Comparison of ENCODE assay signal across 8 cellular contexts in genomic region chr2:231926180-231926741, GRCh38. TPM values are rescaled to one million over a fixed set of nuclear protein-coding genes. Genes with fewer than 3 reads are reported as not detected.
DNase-seq lines count a peak whose midpoint lies in the region; ATAC-seq, FAIRE-seq and TF ChIP-seq lines count a peak whose summit lies in the region.

Gene NPPC, minus strand, starts transcription at chr2:231926396. Its CDS starts 147 bp downstream, at chr2:231926249.

- TF ChIP-seq EP300 in A549 (IDR thresholded peaks at IDR 0.05) = no peak

- peak within 1 kb of the TSS; percentile 78 for H3K4me3 Mint-ChIP-seq in activated naive CD8-positive, alpha-beta T cell

- H3K27me3 ChIP-seq in heart right ventricle (peaks cover 14 to 90% (median 82%) of the 10 kb centered on the region in 7 donors), psoas muscle (ENCODE audit: insufficient read depth in 3 of 3, low read length in 2 of 3) (peaks cover 0 to 78% (median 13%) of the 10 kb centered on the region in 3 donors)

- peak; percentile 87 for TF ChIP-seq POLR2A in A549 (IDR thresholded peaks at IDR 0.05; ENCODE audit: low read length)
- TF ChIP-seq POLR2A in GM18951 (IDR thresholded peaks at IDR 0.05; ENCODE audit: extremely low read depth, insufficient read depth, insufficient read length) = peak; percentile 26

- CTCF ChIA-PET in A549 (lab: Yijun Ruan, JAX) = interaction anchor here (0.8 to 12.7 kb wide), 33 partner anchors 8 to 598 kb away, joined by 3 to 154 read pairs (median 7); no protein-coding TSS in a partner anchor

- no peak for FAIRE-seq in A549 (lab: Jason Lieb, UNC)

- WGBS in A549 (ENCODE audit: missing lambda C conversion rate) = 0% methylated on average over 11 of the region's 54 CpGs
- WGBS in heart right ventricle, 2 donors = 0 to 1% methylated on average over 54 of the region's 54 CpGs
- 0 to 1% (median 1%) methylated on average over 41 to 54 of the region's 54 CpGs for WGBS in psoas muscle, 3 donors

- intact Hi-C loops in heart right ventricle (cut with DNase I) = loop anchor here in 9 of 10 donors (2.0 to 10.0 kb wide), 6 partner anchors 211 to 511 kb away; no protein-coding TSS in a partner anchor
- intact Hi-C loops in psoas muscle (cut with DNase I) = loop anchor here in 1 of 2 donors (2.0 to 10.0 kb wide), 3 partner anchors 216 to 589 kb away; no protein-coding TSS in a partner anchor

- H3K27me3 Mint-ChIP-seq in activated naive CD8-positive, alpha-beta T cell = peaks cover 17% of the 10 kb centered on the region

- H3K9me3 ChIP-seq in A549 (no peaks in the 10 kb centered on the region), heart right ventricle (no peaks in the 10 kb centered on the region), psoas muscle (no peaks in the 10 kb centered on the region)

- peaks cover 13% of the 10 kb centered on the region for H3K4me1 Mint-ChIP-seq in activated naive CD8-positive, alpha-beta T cell (ENCODE audit: low read depth)

- in situ Hi-C loops in GM18951 (cut with MboI; ENCODE audit: low sequenced_read_pairs, unreplicated experiment) = no loop called here
- in situ Hi-C loops in KBM-7 (cut with MboI; ENCODE audit: low pct_unique_long_range_greater_than_20kb, low sequenced_read_pairs) = no loop called here

- peak; percentile 44 to 61; a peak in 4 of 5 replicates for TF ChIP-seq RAD21 in A549 (conservative IDR thresholded peaks at IDR 0.05 in 1 of 2, IDR thresholded peaks at IDR 0.05 in 1 of 2)

- ATAC-seq in A549 (peak; percentile 70 to 85), heart right ventricle (peak; percentile 50 to 78 (median 69)), psoas muscle (peak; percentile 35 to 71 (median 65)), HG03095 (IDR thresholded peaks at IDR 0.05; ENCODE audit: unreplicated experiment) (no peak)

- POLR2A ChIA-PET in A549 (lab: Yijun Ruan, JAX) = interaction anchor here (0.9 kb wide), 1 partner anchor 216 kb away, joined by 3 read pairs; no protein-coding TSS in a partner anchor

- peak within 1 kb of the TSS; percentile 85 for H3K4me2 ChIP-seq in A549

- DNase-seq in A549 (ENCODE audit: low read depth in 1 of 2, low spot score in 1 of 2) (peak; percentile 46 to 72), KBM-7 (peak; percentile 76), RPMI7951 (ENCODE audit: low read depth) (peak; percentile 31), heart right ventricle (peak; percentile 46 to 71), psoas muscle (peak in 1 of 2 donors; percentile 48)

- H3K4me1 ChIP-seq in A549 = peaks cover 4% of the 10 kb centered on the region; the same call in 1 of the 3 replicates
- H3K4me1 ChIP-seq in heart right ventricle = peaks cover 8 to 40% (median 27%) of the 10 kb centered on the region in 9 donors
- peaks cover 22% of the 10 kb centered on the region for H3K4me1 ChIP-seq in psoas muscle

- H3K4me3 ChIP-seq in A549 (peak within 1 kb of the TSS; percentile 47), heart right ventricle (peak within 1 kb of the TSS; percentile 30 to 59 (median 54)), psoas muscle (peak within 1 kb of the TSS; percentile 63)

- H3K27ac ChIP-seq in A549 (peak within 1 kb of the TSS in 1 of 2 experiments; percentile 69; a peak in 3 of 6 replicates), heart right ventricle (peak within 1 kb of the TSS in 1 of 10 donors; percentile 15), psoas muscle (no peak within 1 kb of the TSS)

- TF ChIP-seq CTCF in A549 (IDR thresholded peaks at IDR 0.05) (peak; percentile 47), heart right ventricle (IDR thresholded peaks at IDR 0.05) (peak in 8 of 9 donors; percentile 5 to 56 (median 32)), psoas muscle (IDR thresholded peaks at IDR 0.05) (peak; percentile 15)

- H3K36me3 Mint-ChIP-seq in activated naive CD8-positive, alpha-beta T cell = no peaks in the 10 kb centered on the region

- H3K36me3 ChIP-seq in heart right ventricle (no peaks in the 10 kb centered on the region), psoas muscle (ENCODE audit: insufficient read depth in 1 of 2, low read depth in 1 of 2) (no peaks in the 10 kb centered on the region)

- no peak within 1 kb of the TSS for H3K27ac Mint-ChIP-seq in activated naive CD8-positive, alpha-beta T cell

- H3K9me3 Mint-ChIP-seq in activated naive CD8-positive, alpha-beta T cell (ENCODE audit: low read depth) = no peaks in the 10 kb centered on the region

TF ChIP-seq in A549, 52 proteins besides CTCF, POLR2A, EP300 and RAD21:
- TF ChIP-seq HDAC2 (IDR thresholded peaks at IDR 0.05) (peak; percentile 78; the same call in 1 of the 2 replicates), SMC3 (IDR thresholded peaks at IDR 0.05) (peak; percentile 36; the same call in 2 of the 3 replicates)
- TF ChIP-seq, protein P1, sequence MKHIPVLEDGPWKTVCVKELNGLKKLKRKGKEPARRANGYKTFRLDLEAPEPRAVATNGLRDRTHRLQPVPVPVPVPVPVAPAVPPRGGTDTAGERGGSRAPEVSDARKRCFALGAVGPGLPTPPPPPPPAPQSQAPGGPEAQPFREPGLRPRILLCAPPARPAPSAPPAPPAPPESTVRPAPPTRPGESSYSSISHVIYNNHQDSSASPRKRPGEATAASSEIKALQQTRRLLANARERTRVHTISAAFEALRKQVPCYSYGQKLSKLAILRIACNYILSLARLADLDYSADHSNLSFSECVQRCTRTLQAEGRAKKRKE (CRISPR knock-in tag; IDR thresholded peaks at IDR 0.05; ENCODE audit: low read depth) = 0 out of 2 replicates have a peak, but pooled peaks have one; percentile 19
- TF ChIP-seq, protein P2, sequence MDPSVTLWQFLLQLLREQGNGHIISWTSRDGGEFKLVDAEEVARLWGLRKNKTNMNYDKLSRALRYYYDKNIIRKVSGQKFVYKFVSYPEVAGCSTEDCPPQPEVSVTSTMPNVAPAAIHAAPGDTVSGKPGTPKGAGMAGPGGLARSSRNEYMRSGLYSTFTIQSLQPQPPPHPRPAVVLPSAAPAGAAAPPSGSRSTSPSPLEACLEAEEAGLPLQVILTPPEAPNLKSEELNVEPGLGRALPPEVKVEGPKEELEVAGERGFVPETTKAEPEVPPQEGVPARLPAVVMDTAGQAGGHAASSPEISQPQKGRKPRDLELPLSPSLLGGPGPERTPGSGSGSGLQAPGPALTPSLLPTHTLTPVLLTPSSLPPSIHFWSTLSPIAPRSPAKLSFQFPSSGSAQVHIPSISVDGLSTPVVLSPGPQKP (IDR thresholded peaks at IDR 0.05; ENCODE audit: low read depth, low read length) = no peak

RNA-seq across cellular contexts. Expression of gene NPPC, which starts in this region (rescaled TPM):
- polyA plus RNA-seq in A549 (2011; rRNA removed) (not detected in 2 replicates), A549 (2017; fragmentation: RNase III; extraction: RNeasy Plus Mini Kit Qiagen cat#74134 plus additional on column Dnase treatment) (0.12 TPM in 1 of 3 replicates, not detected in the others), heart right ventricle (1 to 10 TPM; 4.3 to 5.9 TPM), psoas muscle (10 to 100 TPM in 1 of 3 donors, under 1 TPM in 2; 0.29 to 26.9 (median 0.37) TPM)
- polyA plus RNA-seq in A549 (2012; cell fraction: cytosol; rRNA removed) = 0.19 TPM in 2 replicates
- polyA plus RNA-seq in A549 (2012; cell fraction: nucleus; rRNA removed) = 0.07 TPM in 1 of 2 replicates, not detected in the other
- not detected in 2 replicates for polyA minus RNA-seq in A549 (2011; rRNA and poly(A)+ RNA removed)
- total RNA-seq in RPMI7951 (2014; rRNA removed; shearing (Covaris generic)) = 0.59 TPM in 1 of 2 replicates, not detected in the other
- total RNA-seq in heart right ventricle (1 to 10 TPM in 7 of 10 donors, under 1 TPM in 3; 0.28 to 8.7 (median 1.9) TPM), psoas muscle (1 to 10 TPM in 2 of 4 donors, under 1 TPM in 1, not detected in 1; 0.71 to 1.4 (median 1.1) TPM)

Comparison
In these comparisons a context has a peak if more than half of its experiments do, and no peak if none do; other contexts are left out.
1. Peak in DNase-seq, ATAC-seq, H3K4me3 ChIP-seq and H3K4me2 ChIP-seq in A549; RNA of the gene not detected or under 1 TPM.
2. Peak in DNase-seq in RPMI7951; RNA of the gene not detected or under 1 TPM.